ENCODE assay signal across 16 cellular contexts in the genomic region with DNA sequence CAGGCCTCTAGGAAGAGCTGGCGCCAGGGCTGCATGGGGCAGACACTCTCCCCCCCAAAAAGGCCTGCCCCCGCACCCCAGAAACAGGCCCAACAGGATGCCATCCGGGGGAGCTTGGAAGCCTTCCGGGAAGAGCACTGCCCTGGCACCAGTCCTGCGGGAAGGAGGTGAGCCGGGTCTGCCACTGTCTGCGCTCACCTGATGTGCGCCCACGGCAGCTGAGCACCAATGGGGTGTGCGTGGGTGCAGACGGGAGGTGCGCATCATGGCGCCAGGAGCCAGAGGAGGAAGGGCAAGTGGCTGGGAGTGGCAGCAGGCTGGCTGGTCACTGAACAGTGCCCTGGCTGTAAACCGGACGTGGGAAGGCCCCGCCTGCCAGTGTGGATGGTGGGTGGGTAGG.
A peak's percentile ranks its signal among the peaks of the same experiment; 100 is the strongest.
DNase-seq lines count a peak whose midpoint lies in the region; ATAC-seq and TF ChIP-seq lines count a peak whose summit lies in the region.
"Had no signal": no experiment of that assay in that cellular context is flagged by ENCODE, and none has a peak within 500 bp of the region (broad histone marks: within the 10 kb centered on the region; RNA-seq: fewer than 3 reads in every experiment).

No MANE protein-coding gene starts in this region.

- peak in 1 of 3 donors; percentile 40 for TF ChIP-seq CTCF in breast epithelium (IDR thresholded peaks at IDR 0.05)
- no peak for TF ChIP-seq CTCF in heart right ventricle (IDR thresholded peaks at IDR 0.05)
- no peak for TF ChIP-seq CTCF in suprapubic skin (IDR thresholded peaks at IDR 0.05)

- DNase-seq in breast epithelium (ENCODE audit: low spot score in 2 of 2): peak in 1 of 2 donors; percentile 75
- DNase-seq in heart right ventricle: no peak
- DNase-seq in neuronal stem cell (ENCODE audit: low spot score): no peak
- no peak for DNase-seq in suprapubic skin (ENCODE audit: low spot score in 2 of 2)
- no peak for DNase-seq in foreskin melanocyte
- no peak for DNase-seq in NCI-H187 (lab: John Stamatoyannopoulos, UW)
- no peak for DNase-seq in erythroblast (lab: John Stamatoyannopoulos, UW)
- DNase-seq: Caco-2; CD4-positive, CD25-positive, alpha-beta regulatory T cell; EL; MG63; NCI-H1092 treated with DMSO at 0.1 percent for 48 hours; NCI-H1694; NCI-H2107; NCI-H226; NCI-H524 treated with DMSO at 0.1 percent for 48 hours had no signal

- H3K4me3 ChIP-seq in breast epithelium (no peak overlapping the region), heart right ventricle (no peak overlapping the region), neuronal stem cell (ENCODE audit: low read length in 2 of 2) (no peak overlapping the region), suprapubic skin (no peak overlapping the region)
- H3K4me3 ChIP-seq: MG63 had no signal

- no peak overlapping the region for H2AFZ ChIP-seq in neuronal stem cell (ENCODE audit: low read length)

- H4K91ac ChIP-seq in neuronal stem cell (ENCODE audit: low read depth, low read length, poor library complexity): peak overlapping the region; percentile 76

- peak overlapping the region; percentile 90 to 91 for H3K27ac ChIP-seq in breast epithelium
- H3K27ac ChIP-seq in heart right ventricle: peak overlapping the region in 9 of 10 donors; percentile 56 to 99 (median 93)
- H3K27ac ChIP-seq in neuronal stem cell (replicated peaks; ENCODE audit: low read length): no peak overlapping the region
- peak overlapping the region; percentile 68 for H3K27ac ChIP-seq in suprapubic skin

- H3K36me3 ChIP-seq in breast epithelium (no peaks in the 10 kb centered on the region), heart right ventricle (no peaks in the 10 kb centered on the region), neuronal stem cell (replicated peaks in 1 of 2; ENCODE audit: control insufficient read depth in 2 of 2, insufficient read depth in 2 of 2, low read length in 2 of 2) (no peaks in the 10 kb centered on the region), suprapubic skin (no peaks in the 10 kb centered on the region)
- H3K36me3 ChIP-seq: MG63 had no signal

- H3K4ac ChIP-seq in neuronal stem cell (ENCODE audit: low read length): peak overlapping the region; percentile 10

- H3K27me3 ChIP-seq in breast epithelium (no peaks in the 10 kb centered on the region), heart right ventricle (no peaks in the 10 kb centered on the region), neuronal stem cell (ENCODE audit: control insufficient read depth in 3 of 3, insufficient read depth in 3 of 3, low read depth in 1 of 3, low read length in 3 of 3) (peaks cover 0 to 89% (median 0%) of the 10 kb centered on the region in 3 experiments), suprapubic skin (peaks cover 9% of the 10 kb centered on the region)
- H3K27me3 ChIP-seq: MG63 had no signal

- H2BK120ac ChIP-seq in neuronal stem cell (ENCODE audit: low read depth, low read length): peak overlapping the region; percentile 7

- H3K9me3 ChIP-seq in breast epithelium (no peaks in the 10 kb centered on the region), heart right ventricle (no peaks in the 10 kb centered on the region), neuronal stem cell (replicated peaks in 1 of 2; ENCODE audit: control insufficient read depth in 2 of 2, insufficient read depth in 1 of 2, low read depth in 1 of 2, low read length in 2 of 2) (no peaks in the 10 kb centered on the region), suprapubic skin (no peaks in the 10 kb centered on the region)
- H3K9me3 ChIP-seq: Caco-2, MG63 had no signal

- H3K18ac ChIP-seq in neuronal stem cell (ENCODE audit: low read length): peak overlapping the region; percentile 88

- peak overlapping the region; percentile 96 for H2AK5ac ChIP-seq in neuronal stem cell (ENCODE audit: low read depth, low read length)

- ATAC-seq in heart right ventricle: no peak

- no peak overlapping the region for H3K4me2 ChIP-seq in neuronal stem cell (ENCODE audit: insufficient read depth, low read length, poor library complexity, severe bottlenecking)

- H3K23ac ChIP-seq in neuronal stem cell (ENCODE audit: low read depth, low read length, poor library complexity): peak overlapping the region; percentile 0

- TF ChIP-seq EP300 in suprapubic skin (IDR thresholded peaks at IDR 0.05): no peak

- H3K4me1 ChIP-seq in breast epithelium: peaks cover 12 to 43% of the 10 kb centered on the region in 2 donors
- H3K4me1 ChIP-seq in heart right ventricle: peaks cover 24 to 98% (median 84%) of the 10 kb centered on the region in 9 donors
- H3K4me1 ChIP-seq in neuronal stem cell (ENCODE audit: control insufficient read depth in 2 of 2, insufficient read depth in 1 of 2, low read depth in 1 of 2, low read length in 2 of 2): peaks cover 32 to 33% of the 10 kb centered on the region in 2 donors
- H3K4me1 ChIP-seq in suprapubic skin: peaks cover 69% of the 10 kb centered on the region
- H3K4me1 ChIP-seq: Caco-2 had no signal

- TF ChIP-seq POLR2A in breast epithelium (IDR thresholded peaks at IDR 0.05): no peak
- TF ChIP-seq POLR2A in suprapubic skin (IDR thresholded peaks at IDR 0.05): no peak
- no peak for TF ChIP-seq POLR2A in erythroblast (IDR thresholded peaks at IDR 0.05; ENCODE audit: low read length)

- peak overlapping the region; percentile 49 for H2BK5ac ChIP-seq in neuronal stem cell (ENCODE audit: low read length)

- intact Hi-C loops in breast epithelium (cut with DNase I; ENCODE audit: low total_unique reads): no loop called here
- intact Hi-C loops in heart right ventricle (cut with DNase I): no loop called here

- peak overlapping the region; percentile 65 for H2BK15ac ChIP-seq in neuronal stem cell (ENCODE audit: low read length)

- H3K79me1 ChIP-seq in neuronal stem cell (ENCODE audit: low read depth, low read length): peaks cover 2% of the 10 kb centered on the region

- H3K9ac ChIP-seq in neuronal stem cell (ENCODE audit: low read depth, low read length, poor library complexity): peak overlapping the region; percentile 26

- 80 to 87% methylated on average over 13 to 16 of the region's 16 CpGs for WGBS in heart right ventricle, 2 donors
- WGBS in neuronal stem cell (ENCODE audit: extremely low coverage in 2 of 2, insufficient read length in 2 of 2, insufficient replicate concordance in 1 of 2), 2 donors: no CpG with 5 or more reads among the region's 16 CpGs
- whole genome bisulfite sequencing in suprapubic skin: 35% methylated on average over 14 of the region's 16 CpGs

- H4K8ac ChIP-seq in neuronal stem cell (ENCODE audit: low read depth, low read length): no peak overlapping the region

- peak overlapping the region; percentile 53 for H2BK12ac ChIP-seq in neuronal stem cell (ENCODE audit: low read length)

- no peak overlapping the region for H3K14ac ChIP-seq in neuronal stem cell (ENCODE audit: low read length)
